Comparison of ENCODE assay signal across 2 cellular contexts in the genomic region with DNA sequence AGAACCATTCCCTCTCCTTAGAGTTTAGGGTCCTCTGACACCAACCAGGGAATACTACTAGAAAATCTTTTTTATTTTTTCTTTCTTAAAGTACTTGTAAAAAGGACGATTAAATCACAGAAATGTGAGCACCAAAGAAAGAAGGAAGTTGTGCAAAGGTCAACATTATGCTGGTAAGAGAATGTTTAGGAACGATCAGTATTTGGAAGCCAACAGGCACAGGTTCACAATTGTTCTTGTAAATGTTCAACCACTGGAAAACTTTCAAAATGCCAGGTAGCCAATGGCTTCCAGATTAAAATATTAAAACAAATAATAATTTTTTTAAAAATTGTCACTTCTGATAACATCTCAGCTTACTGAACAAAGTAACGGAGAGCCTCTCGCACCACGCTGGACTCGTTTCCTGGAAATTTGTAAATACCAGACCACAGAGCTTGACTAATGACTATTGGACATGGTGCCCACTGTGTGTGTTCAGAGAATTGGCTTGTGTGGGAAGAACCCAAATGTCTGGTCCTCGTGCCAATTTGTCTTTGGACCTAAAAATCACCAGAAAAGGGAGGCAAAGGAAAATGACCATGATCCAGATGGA.
TF ChIP-seq lines count a peak whose summit lies in the region.

No MANE protein-coding gene starts in this region.

TF ChIP-seq in liver, 16 proteins besides CTCF, POLR2A, EP300 and RAD21:
- TF ChIP-seq GABPA (IDR thresholded peaks at IDR 0.05 in 1 of 2, conservative IDR thresholded peaks at IDR 0.05 in 1 of 2) (no peak), RXRA (IDR thresholded peaks at IDR 0.05) (peak in 1 of 2 donors; percentile 19), YY1 (IDR thresholded peaks at IDR 0.05) (peak; percentile 61), JUND (IDR thresholded peaks at IDR 0.05) (no peak), SP1 (IDR thresholded peaks at IDR 0.05) (no peak), FOXA1 (IDR thresholded peaks at IDR 0.05) (no peak), EGR1 (IDR thresholded peaks at IDR 0.05; ENCODE audit: low read depth in 2 of 2) (no peak), HNF4G (IDR thresholded peaks at IDR 0.05) (no peak), NR2F2 (IDR thresholded peaks at IDR 0.05) (no peak), HNF4A (conservative IDR thresholded peaks at IDR 0.05) (peak in 1 of 2 donors; percentile 39)
- TF ChIP-seq, protein P1, sequence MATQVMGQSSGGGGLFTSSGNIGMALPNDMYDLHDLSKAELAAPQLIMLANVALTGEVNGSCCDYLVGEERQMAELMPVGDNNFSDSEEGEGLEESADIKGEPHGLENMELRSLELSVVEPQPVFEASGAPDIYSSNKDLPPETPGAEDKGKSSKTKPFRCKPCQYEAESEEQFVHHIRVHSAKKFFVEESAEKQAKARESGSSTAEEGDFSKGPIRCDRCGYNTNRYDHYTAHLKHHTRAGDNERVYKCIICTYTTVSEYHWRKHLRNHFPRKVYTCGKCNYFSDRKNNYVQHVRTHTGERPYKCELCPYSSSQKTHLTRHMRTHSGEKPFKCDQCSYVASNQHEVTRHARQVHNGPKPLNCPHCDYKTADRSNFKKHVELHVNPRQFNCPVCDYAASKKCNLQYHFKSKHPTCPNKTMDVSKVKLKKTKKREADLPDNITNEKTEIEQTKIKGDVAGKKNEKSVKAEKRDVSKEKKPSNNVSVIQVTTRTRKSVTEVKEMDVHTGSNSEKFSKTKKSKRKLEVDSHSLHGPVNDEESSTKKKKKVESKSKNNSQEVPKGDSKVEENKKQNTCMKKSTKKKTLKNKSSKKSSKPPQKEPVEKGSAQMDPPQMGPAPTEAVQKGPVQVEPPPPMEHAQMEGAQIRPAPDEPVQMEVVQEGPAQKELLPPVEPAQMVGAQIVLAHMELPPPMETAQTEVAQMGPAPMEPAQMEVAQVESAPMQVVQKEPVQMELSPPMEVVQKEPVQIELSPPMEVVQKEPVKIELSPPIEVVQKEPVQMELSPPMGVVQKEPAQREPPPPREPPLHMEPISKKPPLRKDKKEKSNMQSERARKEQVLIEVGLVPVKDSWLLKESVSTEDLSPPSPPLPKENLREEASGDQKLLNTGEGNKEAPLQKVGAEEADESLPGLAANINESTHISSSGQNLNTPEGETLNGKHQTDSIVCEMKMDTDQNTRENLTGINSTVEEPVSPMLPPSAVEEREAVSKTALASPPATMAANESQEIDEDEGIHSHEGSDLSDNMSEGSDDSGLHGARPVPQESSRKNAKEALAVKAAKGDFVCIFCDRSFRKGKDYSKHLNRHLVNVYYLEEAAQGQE (IDR thresholded peaks at IDR 0.05) = no peak
- TF ChIP-seq, protein P2, sequence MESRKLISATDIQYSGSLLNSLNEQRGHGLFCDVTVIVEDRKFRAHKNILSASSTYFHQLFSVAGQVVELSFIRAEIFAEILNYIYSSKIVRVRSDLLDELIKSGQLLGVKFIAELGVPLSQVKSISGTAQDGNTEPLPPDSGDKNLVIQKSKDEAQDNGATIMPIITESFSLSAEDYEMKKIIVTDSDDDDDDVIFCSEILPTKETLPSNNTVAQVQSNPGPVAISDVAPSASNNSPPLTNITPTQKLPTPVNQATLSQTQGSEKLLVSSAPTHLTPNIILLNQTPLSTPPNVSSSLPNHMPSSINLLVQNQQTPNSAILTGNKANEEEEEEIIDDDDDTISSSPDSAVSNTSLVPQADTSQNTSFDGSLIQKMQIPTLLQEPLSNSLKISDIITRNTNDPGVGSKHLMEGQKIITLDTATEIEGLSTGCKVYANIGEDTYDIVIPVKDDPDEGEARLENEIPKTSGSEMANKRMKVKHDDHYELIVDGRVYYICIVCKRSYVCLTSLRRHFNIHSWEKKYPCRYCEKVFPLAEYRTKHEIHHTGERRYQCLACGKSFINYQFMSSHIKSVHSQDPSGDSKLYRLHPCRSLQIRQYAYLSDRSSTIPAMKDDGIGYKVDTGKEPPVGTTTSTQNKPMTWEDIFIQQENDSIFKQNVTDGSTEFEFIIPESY (IDR thresholded peaks at IDR 0.05) = no peak
- TF ChIP-seq, protein P3, sequence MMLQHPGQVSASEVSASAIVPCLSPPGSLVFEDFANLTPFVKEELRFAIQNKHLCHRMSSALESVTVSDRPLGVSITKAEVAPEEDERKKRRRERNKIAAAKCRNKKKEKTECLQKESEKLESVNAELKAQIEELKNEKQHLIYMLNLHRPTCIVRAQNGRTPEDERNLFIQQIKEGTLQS (IDR thresholded peaks at IDR 0.05) = no peak

TF ChIP-seq in HepG2, 621 proteins besides CTCF, POLR2A, EP300 and RAD21:
- no peak for TF ChIP-seq NFIB (CRISPR knock-in tag; IDR thresholded peaks at IDR 0.05; ENCODE audit: borderline replicate concordance)
- TF ChIP-seq, protein P4, sequence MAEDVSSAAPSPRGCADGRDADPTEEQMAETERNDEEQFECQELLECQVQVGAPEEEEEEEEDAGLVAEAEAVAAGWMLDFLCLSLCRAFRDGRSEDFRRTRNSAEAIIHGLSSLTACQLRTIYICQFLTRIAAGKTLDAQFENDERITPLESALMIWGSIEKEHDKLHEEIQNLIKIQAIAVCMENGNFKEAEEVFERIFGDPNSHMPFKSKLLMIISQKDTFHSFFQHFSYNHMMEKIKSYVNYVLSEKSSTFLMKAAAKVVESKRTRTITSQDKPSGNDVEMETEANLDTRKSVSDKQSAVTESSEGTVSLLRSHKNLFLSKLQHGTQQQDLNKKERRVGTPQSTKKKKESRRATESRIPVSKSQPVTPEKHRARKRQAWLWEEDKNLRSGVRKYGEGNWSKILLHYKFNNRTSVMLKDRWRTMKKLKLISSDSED (CRISPR knock-in tag; IDR thresholded peaks at IDR 0.05) = no peak
- TF ChIP-seq KLF12 (CRISPR knock-in tag; IDR thresholded peaks at IDR 0.05; ENCODE audit: borderline replicate concordance) = no peak
- TF ChIP-seq, protein P5, sequence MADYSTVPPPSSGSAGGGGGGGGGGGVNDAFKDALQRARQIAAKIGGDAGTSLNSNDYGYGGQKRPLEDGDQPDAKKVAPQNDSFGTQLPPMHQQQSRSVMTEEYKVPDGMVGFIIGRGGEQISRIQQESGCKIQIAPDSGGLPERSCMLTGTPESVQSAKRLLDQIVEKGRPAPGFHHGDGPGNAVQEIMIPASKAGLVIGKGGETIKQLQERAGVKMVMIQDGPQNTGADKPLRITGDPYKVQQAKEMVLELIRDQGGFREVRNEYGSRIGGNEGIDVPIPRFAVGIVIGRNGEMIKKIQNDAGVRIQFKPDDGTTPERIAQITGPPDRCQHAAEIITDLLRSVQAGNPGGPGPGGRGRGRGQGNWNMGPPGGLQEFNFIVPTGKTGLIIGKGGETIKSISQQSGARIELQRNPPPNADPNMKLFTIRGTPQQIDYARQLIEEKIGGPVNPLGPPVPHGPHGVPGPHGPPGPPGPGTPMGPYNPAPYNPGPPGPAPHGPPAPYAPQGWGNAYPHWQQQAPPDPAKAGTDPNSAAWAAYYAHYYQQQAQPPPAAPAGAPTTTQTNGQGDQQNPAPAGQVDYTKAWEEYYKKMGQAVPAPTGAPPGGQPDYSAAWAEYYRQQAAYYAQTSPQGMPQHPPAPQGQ (CRISPR knock-in tag; IDR thresholded peaks at IDR 0.05; ENCODE audit: borderline replicate concordance) = no peak
- TF ChIP-seq SCMH1 (CRISPR knock-in tag; IDR thresholded peaks at IDR 0.05; ENCODE audit: borderline replicate concordance) = no peak
- TF ChIP-seq KDM6A (CRISPR knock-in tag; IDR thresholded peaks at IDR 0.05; ENCODE audit: low read depth) = no peak
- TF ChIP-seq SPEN (CRISPR knock-in tag; IDR thresholded peaks at IDR 0.05; ENCODE audit: low read depth) = no peak
